Comparison of ENCODE assay signal across 8 cellular contexts in genomic region chr9:123441769-123442168, GRCh38.
"Had no signal": no experiment of that assay in that cellular context is flagged by ENCODE, and none has a peak within 500 bp of the region (broad histone marks: within the 10 kb centered on the region; RNA-seq: fewer than 3 reads in every experiment).

No MANE protein-coding gene starts in this region.

- FAIRE-seq: G401.6, GM12891, GM12892, GM18507, GM19239 had no signal

- ATAC-seq: GM12878 had no signal

- H3K4me3 ChIP-seq: GM12878 had no signal

- DNase-seq: GDM1, GF-D8 had no signal
